17 cellular contexts compared by ENCODE assay signal in the genomic region with DNA sequence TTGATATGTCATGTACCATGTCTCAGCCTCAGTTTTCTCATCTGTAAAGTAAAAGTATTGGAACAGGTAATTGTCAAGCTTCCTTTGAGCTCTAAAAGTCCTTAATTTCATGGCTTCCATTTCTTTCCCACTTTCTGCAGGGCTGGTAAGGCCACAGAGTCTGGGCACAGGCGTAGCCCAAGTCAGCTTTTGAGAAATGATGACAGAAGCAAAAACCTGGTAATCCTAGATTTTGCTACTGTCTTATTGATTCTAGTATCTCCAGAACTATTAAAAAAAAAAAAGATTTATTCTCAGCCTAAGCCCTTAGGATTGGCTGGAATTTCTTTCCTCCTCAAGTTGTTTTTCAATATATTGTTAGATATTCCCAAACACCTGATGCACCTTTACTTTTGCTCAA.
"Had no signal": no experiment of that assay in that cellular context is flagged by ENCODE, and none has a peak within 500 bp of the region (broad histone marks: within the 10 kb centered on the region; RNA-seq: fewer than 3 reads in every experiment).

No MANE protein-coding gene starts in this region.

- H3K4me3 ChIP-seq: esophagus muscularis mucosa, skin epidermis, testis had no signal

- H3K27me3 ChIP-seq: esophagus muscularis mucosa, testis had no signal

- H3K27ac Mint-ChIP-seq: activated CD4-positive, alpha-beta memory T cell treated with anti-CD3 and anti-CD28 coated beads for 36 hours; activated CD4-positive, alpha-beta T cell treated with anti-CD3 and anti-CD28 coated beads for 36 hours; activated naive CD8-positive, alpha-beta T cell; activated T-helper 1 cell treated with anti-CD3 and anti-CD28 coated beads, Interleukin-12 subunit alpha, Interleukin-12 subunit beta, Interleukin-2, Interleukin-4 antibody, amounts not matched to agents 30 ng/mL and 10 ng/mL and 1 ng/mL, durations not matched to agents 14 hours and 24 hours and 36 hours; stimulated activated naive CD8-positive, alpha-beta T cell treated with anti-CD3 and anti-CD28 coated beads, Interleukin-15, amount 100 ng/mL, for 72 hours had no signal

- H3K27ac ChIP-seq: testis had no signal

- DNase-seq: activated CD4-positive, alpha-beta memory T cell treated with anti-CD3 and anti-CD28 coated beads for 36 hours; activated CD4-positive, alpha-beta T cell treated with anti-CD3 and anti-CD28 coated beads for 36 hours; activated T-cell treated with anti-CD3 and anti-CD28 coated beads for 4 hours; cerebellar nuclear complex; cortex of kidney; occipital lobe; retina; stimulated activated CD4-positive, alpha-beta T cell treated with anti-CD3 and anti-CD28 coated beads, Interleukin-15, amount 100 ng/mL, for 24 hours; stimulated activated CD4-positive, alpha-beta T cell treated with anti-CD3 and anti-CD28 coated beads, Interleukin-2, amount 100 ng/mL, for 48 hours; stimulated activated naive CD8-positive, alpha-beta T cell treated with anti-CD3 and anti-CD28 coated beads, Interleukin-15, amount 100 ng/mL, for 72 hours; SW 1271; testis; WERI-Rb-1 had no signal

- H3K36me3 Mint-ChIP-seq: activated CD4-positive, alpha-beta memory T cell treated with anti-CD3 and anti-CD28 coated beads for 36 hours had no signal

- ATAC-seq: activated CD4-positive, alpha-beta T cell treated with anti-CD3 and anti-CD28 coated beads for 36 hours; stimulated activated naive CD8-positive, alpha-beta T cell treated with anti-CD3 and anti-CD28 coated beads, Interleukin-15, amount 100 ng/mL, for 72 hours had no signal

- H3K9me3 ChIP-seq: esophagus muscularis mucosa, testis had no signal

- H3K4me1 ChIP-seq: testis had no signal

- H3K9me3 Mint-ChIP-seq: activated CD4-positive, alpha-beta memory T cell treated with anti-CD3 and anti-CD28 coated beads for 36 hours; activated T-helper 1 cell treated with anti-CD3 and anti-CD28 coated beads, Interleukin-12 subunit alpha, Interleukin-12 subunit beta, Interleukin-2, Interleukin-4 antibody, amounts not matched to agents 30 ng/mL and 10 ng/mL and 1 ng/mL, durations not matched to agents 14 hours and 24 hours and 36 hours; stimulated activated naive CD8-positive, alpha-beta T cell treated with anti-CD3 and anti-CD28 coated beads, Interleukin-15, amount 100 ng/mL, for 72 hours had no signal

- H3K27me3 Mint-ChIP-seq: stimulated activated naive CD8-positive, alpha-beta T cell treated with anti-CD3 and anti-CD28 coated beads, Interleukin-15, amount 100 ng/mL, for 72 hours had no signal

- H3K4me1 Mint-ChIP-seq: activated CD4-positive, alpha-beta T cell treated with anti-CD3 and anti-CD28 coated beads for 36 hours; stimulated activated naive CD8-positive, alpha-beta T cell treated with anti-CD3 and anti-CD28 coated beads, Interleukin-15, amount 100 ng/mL, for 72 hours had no signal

- H3K4me3 Mint-ChIP-seq: activated CD4-positive, alpha-beta memory T cell treated with anti-CD3 and anti-CD28 coated beads for 36 hours; activated CD4-positive, alpha-beta T cell treated with anti-CD3 and anti-CD28 coated beads for 36 hours; activated naive CD8-positive, alpha-beta T cell; activated T-helper 1 cell treated with anti-CD3 and anti-CD28 coated beads, Interleukin-12 subunit alpha, Interleukin-12 subunit beta, Interleukin-2, Interleukin-4 antibody, amounts not matched to agents 30 ng/mL and 10 ng/mL and 1 ng/mL, durations not matched to agents 14 hours and 24 hours and 36 hours; stimulated activated naive CD8-positive, alpha-beta T cell treated with anti-CD3 and anti-CD28 coated beads, Interleukin-15, amount 100 ng/mL, for 72 hours had no signal
